Comparison of ENCODE assay signal across 1 cellular context in genomic region chr4:71771613-71772012, GRCh38.
TF ChIP-seq lines count a peak whose summit lies in the region.

No MANE protein-coding gene starts in this region.

TF ChIP-seq in liver, 16 proteins besides CTCF, POLR2A, EP300 and RAD21 (continued from another document):
- peak; percentile 56 to 76 for TF ChIP-seq RXRA (IDR thresholded peaks at IDR 0.05)
- TF ChIP-seq SP1 (IDR thresholded peaks at IDR 0.05): peak; percentile 69
